ENCODE assay signal across 13 cellular contexts in the genomic region with DNA sequence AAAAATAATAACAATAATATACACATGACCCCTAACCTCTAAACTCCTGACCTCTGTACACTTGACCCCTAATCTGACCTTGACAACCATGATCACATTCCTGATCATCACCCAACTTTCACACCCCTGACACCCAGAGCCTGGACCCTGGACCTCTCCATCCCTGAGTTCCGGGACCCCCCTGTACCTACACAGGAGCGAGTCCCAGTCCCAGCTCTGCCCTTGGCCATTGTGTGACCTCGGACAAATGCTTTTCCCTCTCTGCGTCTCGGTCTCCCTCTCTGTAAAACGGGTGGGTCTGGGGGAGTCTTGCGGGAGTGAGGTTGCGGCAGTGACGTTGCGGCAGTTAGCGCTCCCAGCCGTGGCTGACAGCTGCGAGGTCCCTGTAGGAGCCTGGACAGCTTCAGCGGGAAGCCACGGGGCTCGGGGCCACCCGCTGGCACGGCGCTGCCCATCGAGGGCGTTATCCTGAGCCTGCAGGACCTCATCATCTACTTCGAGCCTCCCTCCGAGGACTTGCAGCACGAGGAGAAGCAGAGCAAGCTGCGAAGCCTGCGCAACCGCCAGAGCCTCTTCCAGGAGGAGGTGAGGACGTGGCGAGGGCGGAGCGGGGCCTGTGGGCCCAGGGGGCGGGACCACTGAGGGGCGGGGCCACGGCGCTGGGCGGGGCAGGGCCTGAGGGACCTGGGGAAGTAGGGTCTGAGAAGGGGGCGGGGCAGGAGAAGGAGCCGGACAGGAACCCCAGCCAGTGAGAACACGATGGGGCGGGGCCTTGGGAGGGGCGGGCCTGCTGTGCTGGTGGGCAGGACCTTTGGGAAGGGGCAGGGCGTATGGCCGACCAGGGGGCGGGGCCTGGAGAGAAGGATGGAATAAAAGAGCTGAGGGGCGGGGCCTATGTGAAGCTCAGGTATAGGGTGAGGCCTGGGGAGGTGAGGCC. TPM values are rescaled to one million over a fixed set of nuclear protein-coding genes. Genes with fewer than 3 reads are reported as not detected.
DNase-seq lines count a peak whose midpoint lies in the region; ATAC-seq and FAIRE-seq lines count a peak whose summit lies in the region.
"Had no signal": no experiment of that assay in that cellular context is flagged by ENCODE, and none has a peak within 500 bp of the region (broad histone marks: within the 10 kb centered on the region; RNA-seq: fewer than 3 reads in every experiment).

No MANE protein-coding gene starts in this region.

- H3K27me3 ChIP-seq in HUES64 (ENCODE audit: insufficient read depth, low read length) (no peaks in the 10 kb centered on the region), small intestine (ENCODE audit: control insufficient read depth in 2 of 2, insufficient read depth in 2 of 2, low read length in 2 of 2) (no peaks in the 10 kb centered on the region)
- H3K27me3 ChIP-seq: upper lobe of left lung had no signal

- WGBS in HUES64 = 91% methylated on average over 45 of the region's 45 CpGs
- 68 to 82% (median 72%) methylated on average over 40 to 45 of the region's 45 CpGs for WGBS in small intestine, 3 donors

- H3K27ac ChIP-seq in HUES64 (ENCODE audit: low read depth, low read length) (peak overlapping the region; percentile 23; the same call in 1 of the 2 replicates), small intestine (ENCODE audit: low read depth in 1 of 2, low read length in 1 of 2) (no peak overlapping the region)
- H3K27ac ChIP-seq: upper lobe of left lung had no signal

- H3K9me3 ChIP-seq in HUES64 (ENCODE audit: insufficient read depth, low read depth, low read length) (no peaks in the 10 kb centered on the region), small intestine (ENCODE audit: control insufficient read depth, low read depth) (no peaks in the 10 kb centered on the region)
- H3K9me3 ChIP-seq: upper lobe of left lung had no signal

- FAIRE-seq in small intestine (lab: Jason Lieb, UNC) = no peak

- no peak overlapping the region for H3K4me3 Mint-ChIP-seq in activated CD4-positive, alpha-beta T cell treated with anti-CD3 and anti-CD28 coated beads, Interleukin-2, amount 10 ng/mL, durations not matched to agents 24 days and 14 days
- H3K4me3 Mint-ChIP-seq in activated naive CD8-positive, alpha-beta T cell treated with anti-CD3 and anti-CD28 coated beads, Interleukin-2, amount 50 U/mL, for 24 hours = no peak overlapping the region
- H3K4me3 Mint-ChIP-seq: naive thymus-derived CD8-positive, alpha-beta T cell had no signal

- peak; percentile 63 for DNase-seq in activated CD4-positive, alpha-beta T cell treated with anti-CD3 and anti-CD28 coated beads, Interleukin-2, amount 10 ng/mL, durations not matched to agents 24 days and 14 days
- DNase-seq in activated CD4-positive, alpha-beta T cell treated with anti-CD3 and anti-CD28 coated beads for 4 hours = no peak
- DNase-seq in activated naive CD8-positive, alpha-beta T cell treated with anti-CD3 and anti-CD28 coated beads, Interleukin-2, amount 50 U/mL, for 24 hours = peak; percentile 13
- DNase-seq in small intestine = peak; percentile 21
- no peak for DNase-seq in GM19238 (ENCODE audit: insufficient read length, low spot score)
- DNase-seq in stimulated activated naive CD4-positive, alpha-beta T cell (lab: John Stamatoyannopoulos, UW) = no peak
- DNase-seq in activated effector memory CD4-positive, alpha-beta T cell treated with anti-CD3 and anti-CD28 coated beads, Interleukin-2, amount 50 U/mL, for 16 hours = no peak
- DNase-seq: naive thymus-derived CD8-positive, alpha-beta T cell; NK-92 treated with Interleukin-12 subunit alpha and Interleukin-12 subunit beta, amount 100 ng/mL, for 24 hours had no signal

- H3K4me3 ChIP-seq in HUES64 (ENCODE audit: low read length) = no peak overlapping the region
- H3K4me3 ChIP-seq in small intestine (ENCODE audit: low read depth in 1 of 2, low read length in 2 of 2) = no peak overlapping the region
- H3K4me3 ChIP-seq: upper lobe of left lung had no signal

- no peaks in the 10 kb centered on the region for H3K36me3 Mint-ChIP-seq in activated CD4-positive, alpha-beta T cell treated with anti-CD3 and anti-CD28 coated beads, Interleukin-2, amount 10 ng/mL, durations not matched to agents 24 days and 14 days (ENCODE audit: low read depth)
- no peaks in the 10 kb centered on the region for H3K36me3 Mint-ChIP-seq in activated naive CD8-positive, alpha-beta T cell treated with anti-CD3 and anti-CD28 coated beads, Interleukin-2, amount 50 U/mL, for 24 hours (ENCODE audit: low read depth)

- no peak overlapping the region; the same call in 1 of the 2 replicates for H3K9ac ChIP-seq in HUES64 (ENCODE audit: low read depth, low read length)

- no peaks in the 10 kb centered on the region for H3K4me1 ChIP-seq in HUES64 (ENCODE audit: insufficient read depth, low read length)
- H3K4me1 ChIP-seq in small intestine (ENCODE audit: control insufficient read depth in 2 of 2, insufficient read depth in 1 of 2, low read depth in 1 of 2, low read length in 1 of 2) = no peaks in the 10 kb centered on the region
- H3K4me1 ChIP-seq: upper lobe of left lung had no signal

- no peak overlapping the region for H3K27ac Mint-ChIP-seq in activated CD4-positive, alpha-beta T cell treated with anti-CD3 and anti-CD28 coated beads, Interleukin-2, amount 10 ng/mL, durations not matched to agents 24 days and 14 days
- H3K27ac Mint-ChIP-seq in activated naive CD8-positive, alpha-beta T cell treated with anti-CD3 and anti-CD28 coated beads, Interleukin-2, amount 50 U/mL, for 24 hours = no peak overlapping the region

- H3K36me3 ChIP-seq in HUES64 (ENCODE audit: insufficient read depth, low read length) (peaks cover 20% of the 10 kb centered on the region), small intestine (ENCODE audit: control insufficient read depth in 2 of 2, insufficient read depth in 2 of 2, low read length in 2 of 2) (no peaks in the 10 kb centered on the region)
- H3K36me3 ChIP-seq: upper lobe of left lung had no signal

- H3K4me1 Mint-ChIP-seq in activated CD4-positive, alpha-beta T cell treated with anti-CD3 and anti-CD28 coated beads, Interleukin-2, amount 10 ng/mL, durations not matched to agents 24 days and 14 days = peaks cover 5% of the 10 kb centered on the region
- peaks cover 3% of the 10 kb centered on the region for H3K4me1 Mint-ChIP-seq in activated naive CD8-positive, alpha-beta T cell treated with anti-CD3 and anti-CD28 coated beads, Interleukin-2, amount 50 U/mL, for 24 hours
- H3K4me1 Mint-ChIP-seq: naive thymus-derived CD8-positive, alpha-beta T cell had no signal

- intact Hi-C loops in activated CD4-positive, alpha-beta T cell treated with anti-CD3 and anti-CD28 coated beads, Interleukin-2, amount 10 ng/mL, durations not matched to agents 24 days and 14 days (cut with micrococcal nuclease) = no loop called here

- peaks cover 3% of the 10 kb centered on the region for H3K27me3 Mint-ChIP-seq in activated CD4-positive, alpha-beta T cell treated with anti-CD3 and anti-CD28 coated beads, Interleukin-2, amount 10 ng/mL, durations not matched to agents 24 days and 14 days
- peaks cover 16% of the 10 kb centered on the region for H3K27me3 Mint-ChIP-seq in activated naive CD8-positive, alpha-beta T cell treated with anti-CD3 and anti-CD28 coated beads, Interleukin-2, amount 50 U/mL, for 24 hours

- H3K9me3 Mint-ChIP-seq in activated CD4-positive, alpha-beta T cell treated with anti-CD3 and anti-CD28 coated beads, Interleukin-2, amount 10 ng/mL, durations not matched to agents 24 days and 14 days = peaks cover 5% of the 10 kb centered on the region
- no peaks in the 10 kb centered on the region for H3K9me3 Mint-ChIP-seq in activated naive CD8-positive, alpha-beta T cell treated with anti-CD3 and anti-CD28 coated beads, Interleukin-2, amount 50 U/mL, for 24 hours

- no peak for ATAC-seq in activated naive CD8-positive, alpha-beta T cell treated with anti-CD3 and anti-CD28 coated beads, Interleukin-2, amount 50 U/mL, for 24 hours
- ATAC-seq: naive thymus-derived CD8-positive, alpha-beta T cell had no signal

RNA-seq across cellular contexts. Expression of a gene that starts 19.2 kb away (rescaled TPM):
- 3.6 and 4.0 TPM in 2 replicates for total RNA-seq in activated CD4-positive, alpha-beta T cell treated with anti-CD3 and anti-CD28 coated beads, Interleukin-2, amount 10 ng/mL, durations not matched to agents 24 days and 14 days
- polyA plus RNA-seq in HUES64 (2013, experiment 1 of 2) = 9.1 TPM
- polyA plus RNA-seq in HUES64 (2013, experiment 2 of 2) = 4.2 TPM
- under 1 TPM in 1 of 3 donors, not detected in 2; 0.81 TPM for polyA plus RNA-seq in small intestine

RNA-seq across cellular contexts. Expression of a gene that starts 26.7 kb away (rescaled TPM):
- total RNA-seq in activated CD4-positive, alpha-beta T cell treated with anti-CD3 and anti-CD28 coated beads, Interleukin-2, amount 10 ng/mL, durations not matched to agents 24 days and 14 days = 2.1 and 2.2 TPM in 2 replicates
- polyA plus RNA-seq in HUES64 (2013, experiment 1 of 2) = 1.3 TPM
- polyA plus RNA-seq in HUES64 (2013, experiment 2 of 2) = 1.4 TPM
- under 1 TPM; 0.22 to 0.87 (median 0.81) TPM for polyA plus RNA-seq in small intestine
- total RNA-seq: LHCN-M2; naive thymus-derived CD8-positive, alpha-beta T cell had no signal
- polyA plus RNA-seq: BJ had no signal

RNA-seq across cellular contexts. Expression of a gene that starts 49.8 kb away (rescaled TPM):
- total RNA-seq in activated CD4-positive, alpha-beta T cell treated with anti-CD3 and anti-CD28 coated beads, Interleukin-2, amount 10 ng/mL, durations not matched to agents 24 days and 14 days = 25.3 and 30.4 TPM in 2 replicates
- 3.5 TPM for polyA plus RNA-seq in HUES64 (2013, experiment 1 of 2)
- polyA plus RNA-seq in HUES64 (2013, experiment 2 of 2) = 4.3 TPM
- polyA plus RNA-seq in small intestine = 10 to 100 TPM; 23.6 to 47.2 (median 46.5) TPM

Comparison
In these comparisons a context has a peak if more than half of its experiments do, and no peak if none do; other contexts are left out.
1. DNase-seq: peak in activated CD4-positive, alpha-beta T cell treated with anti-CD3 and anti-CD28 coated beads, Interleukin-2, amount 10 ng/mL, durations not matched to agents 24 days and 14 days (single experiment), activated naive CD8-positive, alpha-beta T cell treated with anti-CD3 and anti-CD28 coated beads, Interleukin-2, amount 50 U/mL, for 24 hours (single experiment) and small intestine (single experiment); none in activated CD4-positive, alpha-beta T cell treated with anti-CD3 and anti-CD28 coated beads for 4 hours (0 of 2), GM19238 (single experiment), stimulated activated naive CD4-positive, alpha-beta T cell (0 of 6) and activated effector memory CD4-positive, alpha-beta T cell treated with anti-CD3 and anti-CD28 coated beads, Interleukin-2, amount 50 U/mL, for 16 hours (single experiment).